9 cellular contexts compared by ENCODE assay signal in genomic region chr14:75542585-75543091, GRCh38. TPM values are rescaled to one million over a fixed set of nuclear protein-coding genes. Genes with fewer than 3 reads are reported as not detected.
DNase-seq lines count a peak whose midpoint lies in the region; ATAC-seq and TF ChIP-seq lines count a peak whose summit lies in the region.
"Had no signal": no experiment of that assay in that cellular context is flagged by ENCODE, and none has a peak within 500 bp of the region (broad histone marks: within the 10 kb centered on the region; RNA-seq: fewer than 3 reads in every experiment).

No MANE protein-coding gene starts in this region.

- H3K9me3 ChIP-seq in OCI-LY7 (ENCODE audit: low read length), result no peaks in the 10 kb centered on the region
- H3K9me3 ChIP-seq in PC-3 (ENCODE audit: low read length), result no peaks in the 10 kb centered on the region

- no peaks in the 10 kb centered on the region for H4K20me1 ChIP-seq in OCI-LY7 (ENCODE audit: insufficient read depth, low read length)
- H4K20me1 ChIP-seq in PC-3 (ENCODE audit: low read length), result no peaks in the 10 kb centered on the region

- BruUV-seq in OCI-LY7 (replicated peaks; lab: Mats Ljungman, UMichigan) (no TSS peak), PC-3 (replicated peaks; lab: Mats Ljungman, UMichigan) (no TSS peak)

- H3K9me2 ChIP-seq in OCI-LY7 (ENCODE audit: insufficient read depth, low read length), result no peaks in the 10 kb centered on the region
- H3K9me2 ChIP-seq in PC-3 (replicated peaks; ENCODE audit: low read length), result no peaks in the 10 kb centered on the region

- H3K36me3 Mint-ChIP-seq in immature natural killer cell, result peaks cover 0 to 7% (median 0%) of the 10 kb centered on the region in 3 donors

- H3K4me2 ChIP-seq in OCI-LY7 (ENCODE audit: low read length) (peak overlapping the region; percentile 36; the same call in 1 of the 2 replicates), PC-3 (ENCODE audit: low read length) (no peak overlapping the region)

- H3K36me3 ChIP-seq in OCI-LY7 (ENCODE audit: insufficient read depth, low read length), result no peaks in the 10 kb centered on the region
- no peaks in the 10 kb centered on the region for H3K36me3 ChIP-seq in PC-3 (ENCODE audit: low read depth, low read length)

- no peaks in the 10 kb centered on the region for H3K9me3 Mint-ChIP-seq in immature natural killer cell

- no peak for TF ChIP-seq CTCF in OCI-LY7 (conservative IDR thresholded peaks at IDR 0.05; ENCODE audit: low read length)
- no peak for TF ChIP-seq CTCF in PC-3 (conservative IDR thresholded peaks at IDR 0.05; ENCODE audit: low read depth, low read length)

- H3K79me2 ChIP-seq in OCI-LY7 (ENCODE audit: insufficient read depth, low read depth, low read length) (no peaks in the 10 kb centered on the region), PC-3 (ENCODE audit: low read length) (no peaks in the 10 kb centered on the region)

- no peak overlapping the region for H3K9ac ChIP-seq in PC-3 (ENCODE audit: low read length)

- H3F3A ChIP-seq in PC-3 (ENCODE audit: low read length, unreplicated experiment), result no peaks in the 10 kb centered on the region

- H2AFZ ChIP-seq in OCI-LY7 (ENCODE audit: low read length) (peak overlapping the region; percentile 52), PC-3 (ENCODE audit: low read length) (no peak overlapping the region)

- peak overlapping the region; percentile 94 to 97 (median 96) for H3K27ac Mint-ChIP-seq in immature natural killer cell

- peaks cover 11% of the 10 kb centered on the region for H3K4me1 ChIP-seq in OCI-LY7 (ENCODE audit: insufficient read depth, low read length, poor library complexity, severe bottlenecking)
- H3K4me1 ChIP-seq in PC-3 (ENCODE audit: insufficient read depth, low read length), result no peaks in the 10 kb centered on the region

- POLR2A ChIA-PET in OCI-LY7 (lab: Charles Lee) (interaction anchor here (0.5 kb wide), 1 partner anchor 8 kb away, joined by 3 read pairs; no protein-coding TSS in a partner anchor), PC-3 (lab: Charles Lee; ENCODE audit: unreplicated experiment) (no interaction called here)

- intact Hi-C loops in OCI-LY7 (cut with micrococcal nuclease; ENCODE audit: unreplicated experiment), result no loop called here
- intact Hi-C loops in PC-3 (cut with micrococcal nuclease), result no loop called here

- peaks cover 0 to 2% (median 0%) of the 10 kb centered on the region in 3 donors for H3K27me3 Mint-ChIP-seq in immature natural killer cell (ENCODE audit: low read depth in 3 of 3)

- H3K4me1 Mint-ChIP-seq in immature natural killer cell, result peaks cover 58 to 66% of the 10 kb centered on the region in 2 donors

- H3K27ac ChIP-seq in OCI-LY7 (ENCODE audit: low read depth, low read length, poor library complexity, severe bottlenecking), result no peak overlapping the region
- no peak overlapping the region for H3K27ac ChIP-seq in PC-3 (ENCODE audit: low read length)

- peak; percentile 56 for ATAC-seq in GM21786 (IDR thresholded peaks at IDR 0.05; ENCODE audit: unreplicated experiment)
- no peak for ATAC-seq in PC-3

- no peaks in the 10 kb centered on the region for H3K27me3 ChIP-seq in PC-3 (ENCODE audit: low read length)

- no peak overlapping the region for H3K4me3 ChIP-seq in OCI-LY7 (ENCODE audit: low read depth, low read length, poor library complexity, severe bottlenecking)
- no peak overlapping the region for H3K4me3 ChIP-seq in PC-3 (ENCODE audit: low read length)

- H3K4me3 Mint-ChIP-seq in immature natural killer cell, result peak overlapping the region; percentile 74 to 89 (median 80)

- CTCF ChIA-PET in OCI-LY7 (lab: Charles Lee; ENCODE audit: unreplicated experiment), result no interaction called here
- CTCF ChIA-PET in PC-3 (lab: Charles Lee), result no interaction called here

- DNase-seq in EL, result peak; percentile 18
- DNase-seq in OCI-LY7 (ENCODE audit: low spot score), result peak; percentile 22
- peak; percentile 92 for DNase-seq in activated effector memory CD4-positive, alpha-beta T cell treated with anti-CD3 and anti-CD28 coated beads, Interleukin-2, amount 50 U/mL, for 16 hours
- peak; percentile 39 to 53 (median 51) for DNase-seq in immature natural killer cell
- DNase-seq in stimulated activated CD4-positive, alpha-beta T cell treated with anti-CD3 and anti-CD28 coated beads, TNF-alpha, amount 100 ng/mL, for 1 hour (ENCODE audit: low read depth in 3 of 3, low spot score in 1 of 3), result peak; percentile 51 to 69 (median 65)
- DNase-seq in NCI-H524 treated with DMSO at 0.1 percent for 48 hours (lab: John Stamatoyannopoulos, UW), result no peak
- DNase-seq in PC-3, result no peak

RNA-seq across cellular contexts. Expression of gene BATF, which starts 20.4 kb away (rescaled TPM):
- total RNA-seq in OCI-LY7 (2014; rRNA removed; shearing (Covaris generic)), result 0.98 and 5.3 TPM in 2 replicates
- total RNA-seq in OCI-LY7 (2022) (1.1 and 1.5 TPM in 2 replicates), PC-3 (2014; rRNA removed) (not detected in 2 replicates)
- 10 to 100 TPM; 61.7 to 97.4 (median 95.6) TPM for polyA plus RNA-seq in immature natural killer cell
- total RNA-seq: myocyte had no signal

RNA-seq across cellular contexts. Expression of gene FLVCR2, which starts 35.8 kb away (rescaled TPM):
- 0.26 TPM in 1 of 2 replicates, not detected in the other for total RNA-seq in OCI-LY7 (2014; rRNA removed; shearing (Covaris generic))
- not detected in 2 replicates for total RNA-seq in OCI-LY7 (2022)
- polyA plus RNA-seq in immature natural killer cell, result 1 to 10 TPM in 1 of 3 donors, under 1 TPM in 1, not detected in 1; 0.24 to 1.4 TPM
- 1.8 and 3.9 TPM in 2 replicates for total RNA-seq in PC-3 (2014; rRNA removed)

Comparison
In these comparisons a context has a peak if more than half of its experiments do, and no peak if none do; other contexts are left out.
1. DNase-seq: peak in EL (single experiment), OCI-LY7 (single experiment), activated effector memory CD4-positive, alpha-beta T cell treated with anti-CD3 and anti-CD28 coated beads, Interleukin-2, amount 50 U/mL, for 16 hours (single experiment), immature natural killer cell (3 of 3) and stimulated activated CD4-positive, alpha-beta T cell treated with anti-CD3 and anti-CD28 coated beads, TNF-alpha, amount 100 ng/mL, for 1 hour (3 of 3); none in NCI-H524 treated with DMSO at 0.1 percent for 48 hours (single experiment) and PC-3 (single experiment).